ENCODE assay signal across 31 cellular contexts in genomic region chr10:124158592-124158991, GRCh38.
"Had no signal": no experiment of that assay in that cellular context is flagged by ENCODE, and none has a peak within 500 bp of the region (broad histone marks: within the 10 kb centered on the region; RNA-seq: fewer than 3 reads in every experiment).

No MANE protein-coding gene starts in this region.

- ATAC-seq: activated CD4-positive, CD25-positive, alpha-beta regulatory T cell treated with anti-CD3 and anti-CD28 coated beads, Interleukin-2, amount 50 U/mL, for 24 hours; effector memory CD8-positive, alpha-beta T cell; gastrocnemius medialis; left cardiac atrium; naive thymus-derived CD4-positive, alpha-beta T cell; right cardiac atrium had no signal

- H3K36me3 ChIP-seq: brain microvascular endothelial cell, gastrocnemius medialis, spleen, tibial nerve had no signal

- H3K9me3 ChIP-seq: gastrocnemius medialis, spleen, tibial nerve had no signal

- FAIRE-seq: astrocyte, keratinocyte, TTC549 had no signal

- H2AFZ ChIP-seq: parathyroid adenoma had no signal

- H3K79me2 ChIP-seq: parathyroid adenoma had no signal

- DNase-seq: activated CD4-positive, alpha-beta T cell treated with anti-CD3 and anti-CD28 coated beads for 48 hours; activated CD4-positive, alpha-beta T cell treated with anti-CD3 and anti-CD28 coated beads, Interleukin-2, amount 50 U/mL, for 48 hours; activated CD8-positive, alpha-beta memory T cell treated with anti-CD3 and anti-CD28 coated beads, Interleukin-2, amount 50 U/mL, for 4 hours; activated gamma-delta T cell; activated naive CD4-positive, alpha-beta T cell treated with anti-CD3 and anti-CD28 coated beads, Interleukin-2, amount 10 ng/mL, durations not matched to agents 7 days and 5 days; activated naive CD8-positive, alpha-beta T cell treated with anti-CD3 and anti-CD28 coated beads, Interleukin-2, amount 10 ng/mL, durations not matched to agents 7 days and 5 days; activated T-cell treated with anti-CD3 and anti-CD28 coated beads, Interleukin-2, amount 50 U/mL, for 24 hours; amniotic stem cell; brain microvascular endothelial cell; caudate nucleus; cortex of kidney; effector memory CD8-positive, alpha-beta T cell; erythroblast; glutamatergic neuron; left cardiac atrium; mammary epithelial cell; midbrain; naive thymus-derived CD4-positive, alpha-beta T cell; nucleus accumbens; right cardiac atrium; spleen; stimulated activated naive CD4-positive, alpha-beta T cell; T-helper 9 cell had no signal

- H3K4me3 ChIP-seq: gastrocnemius medialis, spleen, tibial nerve had no signal

- H3K27ac ChIP-seq: brain microvascular endothelial cell, gastrocnemius medialis, parathyroid adenoma, spleen, tibial nerve, VCaP had no signal

- H3K9ac ChIP-seq: parathyroid adenoma had no signal

- H3K27me3 ChIP-seq: brain microvascular endothelial cell, gastrocnemius medialis, spleen, tibial nerve had no signal
